Comparison of ENCODE assay signal across 8 cellular contexts in the genomic region with DNA sequence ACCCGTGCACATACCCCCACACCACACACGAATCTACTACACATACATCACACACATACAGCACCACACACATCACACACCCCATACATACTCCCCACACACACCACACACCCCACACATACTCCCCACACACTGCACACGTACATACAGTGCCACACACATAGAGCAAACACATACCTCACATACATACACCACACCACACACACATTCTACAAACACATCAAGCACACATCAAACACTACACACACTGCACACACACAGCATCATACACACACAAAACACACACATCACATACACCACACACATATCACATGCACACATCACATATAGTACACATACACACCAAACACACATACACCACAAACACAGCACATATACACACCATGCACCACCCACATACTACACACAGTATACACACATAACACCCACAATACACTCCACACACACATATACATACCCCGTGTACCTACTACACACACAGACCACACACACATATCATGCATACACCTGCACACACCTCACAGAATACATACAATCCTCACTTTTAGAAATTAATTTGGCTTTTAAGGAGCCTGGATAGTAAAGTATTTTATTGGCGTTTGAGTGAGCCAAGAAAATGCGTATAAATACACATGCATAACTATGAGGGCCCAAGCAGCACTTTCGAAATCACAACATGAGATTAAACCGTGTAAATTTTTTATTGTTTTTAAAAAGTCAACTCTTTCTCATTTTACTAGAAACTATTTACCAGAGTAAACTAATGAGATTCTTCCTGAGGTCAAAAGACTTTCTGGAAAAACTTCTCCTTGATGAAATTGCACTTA.
DNase-seq lines count a peak whose midpoint lies in the region; ATAC-seq and TF ChIP-seq lines count a peak whose summit lies in the region.
"Not testable (repeated sequence)": the region's sequence is repeated elsewhere in the genome, so short reads cannot be mapped to it uniquely, and the experiment has no call there.

No MANE protein-coding gene starts in this region.

- intact Hi-C loops in PC-3 (cut with micrococcal nuclease) = not testable (repeated sequence)

- not testable (repeated sequence) for H3K4me3 ChIP-seq in CD4-positive, CD25-positive, alpha-beta regulatory T cell (ENCODE audit: low read depth, low read length); PC-3 (ENCODE audit: low read length); fibroblast of lung (replicated peaks in 1 of 4; ENCODE audit: control extremely low read depth in 1 of 4, insufficient read depth in 1 of 4, low read depth in 3 of 4, low read length in 4 of 4); neural progenitor cell; upper lobe of left lung

- H3K9me3 ChIP-seq in CD4-positive, CD25-positive, alpha-beta regulatory T cell (ENCODE audit: control insufficient read depth in 2 of 2, low read length in 2 of 2); PC-3 (ENCODE audit: low read length); fibroblast of lung (ENCODE audit: control insufficient read depth, insufficient read depth, low read depth, low read length); neural progenitor cell (ENCODE audit: low read depth); upper lobe of left lung: not testable (repeated sequence)

- H3K36me3 ChIP-seq in CD4-positive, CD25-positive, alpha-beta regulatory T cell (ENCODE audit: control insufficient read depth, insufficient read depth, low read length); PC-3 (ENCODE audit: low read depth, low read length); fibroblast of lung (ENCODE audit: control insufficient read depth, insufficient read depth, low read length); neural progenitor cell; upper lobe of left lung: not testable (repeated sequence)

- H3K27me3 ChIP-seq in CD4-positive, CD25-positive, alpha-beta regulatory T cell (ENCODE audit: control insufficient read depth, insufficient read depth, low read length); PC-3 (ENCODE audit: low read length); fibroblast of lung (ENCODE audit: control insufficient read depth, insufficient read depth, low read length); upper lobe of left lung: not testable (repeated sequence)
- peaks cover 56% of the 10 kb centered on the region for H3K27me3 ChIP-seq in neural progenitor cell

- H3K4me3 Mint-ChIP-seq in CD4-positive, CD25-positive, alpha-beta regulatory T cell = not testable (repeated sequence)
- peak overlapping the region; percentile 3 for H3K4me3 Mint-ChIP-seq in neural progenitor cell

- not testable (repeated sequence) for H2AFZ ChIP-seq in PC-3 (ENCODE audit: low read length); fibroblast of lung (ENCODE audit: low read length); neural progenitor cell (replicated peaks)

- not testable (repeated sequence) for H3K79me2 ChIP-seq in PC-3 (ENCODE audit: low read length); fibroblast of lung (ENCODE audit: control insufficient read depth, insufficient read depth, low read length); neural progenitor cell (ENCODE audit: low read depth)

- H3K9me3 Mint-ChIP-seq in CD4-positive, CD25-positive, alpha-beta regulatory T cell = peaks cover 5 to 14% (median 10%) of the 10 kb centered on the region in 7 donors
- peaks cover 23% of the 10 kb centered on the region for H3K9me3 Mint-ChIP-seq in neural progenitor cell

- H3K4me1 ChIP-seq in CD4-positive, CD25-positive, alpha-beta regulatory T cell (ENCODE audit: control insufficient read depth, insufficient read depth, low read length, poor library complexity, severe bottlenecking); PC-3 (ENCODE audit: insufficient read depth, low read length); fibroblast of lung (ENCODE audit: control insufficient read depth, extremely low read depth, insufficient read depth, low read length); neural progenitor cell; upper lobe of left lung: not testable (repeated sequence)

- not testable (repeated sequence) for TF ChIP-seq POLR2A in upper lobe of left lung (IDR thresholded peaks at IDR 0.05)

- not testable (repeated sequence) for TF ChIP-seq EP300 in upper lobe of left lung (IDR thresholded peaks at IDR 0.05)

- H3K36me3 Mint-ChIP-seq in CD4-positive, CD25-positive, alpha-beta regulatory T cell; neural progenitor cell: not testable (repeated sequence)

- POLR2A ChIA-PET in PC-3 (lab: Charles Lee; ENCODE audit: unreplicated experiment) = not testable (repeated sequence)

- not testable (repeated sequence) for H3K27ac ChIP-seq in CD4-positive, CD25-positive, alpha-beta regulatory T cell (ENCODE audit: insufficient read depth, low read length, poor library complexity, severe bottlenecking); PC-3 (ENCODE audit: low read length); fibroblast of lung (ENCODE audit: insufficient read depth, low read length); neural progenitor cell; upper lobe of left lung

- H3K4me2 ChIP-seq in PC-3 (ENCODE audit: low read length); fibroblast of lung (ENCODE audit: extremely low read depth, insufficient read depth, low read length); neural progenitor cell: not testable (repeated sequence)

- CTCF ChIA-PET in PC-3 (lab: Charles Lee) = not testable (repeated sequence)

- H4K20me1 ChIP-seq in PC-3 (ENCODE audit: low read length); fibroblast of lung (ENCODE audit: control insufficient read depth, extremely low read depth, insufficient read depth, low read length); neural progenitor cell (ENCODE audit: low read depth): not testable (repeated sequence)

- not testable (repeated sequence) for H3K27me3 Mint-ChIP-seq in CD4-positive, CD25-positive, alpha-beta regulatory T cell
- H3K27me3 Mint-ChIP-seq in neural progenitor cell (ENCODE audit: insufficient read depth, low read depth) = peaks cover 13% of the 10 kb centered on the region

- not testable (repeated sequence) for BruUV-seq in PC-3 (replicated peaks; lab: Mats Ljungman, UMichigan)

- H3K9ac ChIP-seq in PC-3 (ENCODE audit: low read length); fibroblast of lung (ENCODE audit: insufficient read depth, low read length); neural progenitor cell: not testable (repeated sequence)

- not testable (repeated sequence) for H3K4me1 Mint-ChIP-seq in CD4-positive, CD25-positive, alpha-beta regulatory T cell; neural progenitor cell

- TF ChIP-seq CTCF in PC-3 (conservative IDR thresholded peaks at IDR 0.05; ENCODE audit: low read depth, low read length); fibroblast of lung (conservative IDR thresholded peaks at IDR 0.05 in 1 of 2, IDR thresholded peaks at IDR 0.05 in 1 of 2; ENCODE audit: low read depth in 1 of 2, low read length in 2 of 2); neural progenitor cell (IDR thresholded peaks at IDR 0.05); upper lobe of left lung (IDR thresholded peaks at IDR 0.05): not testable (repeated sequence)

- not testable (repeated sequence) for DNase-seq in CD4-positive, CD25-positive, alpha-beta regulatory T cell; PC-3; neural progenitor cell (ENCODE audit: low spot score); upper lobe of left lung
- DNase-seq in H4 (ENCODE audit: low spot score) (peak; percentile 27), amniotic epithelial cell (ENCODE audit: low read depth) (peak; percentile 9), fibroblast of lung (ENCODE audit: low read depth in 2 of 2) (peak; percentile 14 to 17), iris pigment epithelial cell (ENCODE audit: low read depth) (peak; percentile 14)

- WGBS in upper lobe of left lung, 2 donors = 54 to 55% methylated on average over 8 of the region's 8 CpGs

- peak; percentile 54 to 63 for ATAC-seq in CD4-positive, CD25-positive, alpha-beta regulatory T cell (ENCODE audit: low read depth in 2 of 2)
- ATAC-seq in PC-3 (peak; percentile 48), upper lobe of left lung (ENCODE audit: low FRiP score in 2 of 2) (peak; percentile 88 to 95)

- not testable (repeated sequence) for H3K27ac Mint-ChIP-seq in CD4-positive, CD25-positive, alpha-beta regulatory T cell; neural progenitor cell

- not testable (repeated sequence) for H3K9me2 ChIP-seq in PC-3 (replicated peaks; ENCODE audit: low read length)

- not testable (repeated sequence) for H3F3A ChIP-seq in PC-3 (ENCODE audit: low read length, unreplicated experiment); neural progenitor cell (ENCODE audit: low read depth)
